ENCODE assay signal across 8 cellular contexts in the genomic region with DNA sequence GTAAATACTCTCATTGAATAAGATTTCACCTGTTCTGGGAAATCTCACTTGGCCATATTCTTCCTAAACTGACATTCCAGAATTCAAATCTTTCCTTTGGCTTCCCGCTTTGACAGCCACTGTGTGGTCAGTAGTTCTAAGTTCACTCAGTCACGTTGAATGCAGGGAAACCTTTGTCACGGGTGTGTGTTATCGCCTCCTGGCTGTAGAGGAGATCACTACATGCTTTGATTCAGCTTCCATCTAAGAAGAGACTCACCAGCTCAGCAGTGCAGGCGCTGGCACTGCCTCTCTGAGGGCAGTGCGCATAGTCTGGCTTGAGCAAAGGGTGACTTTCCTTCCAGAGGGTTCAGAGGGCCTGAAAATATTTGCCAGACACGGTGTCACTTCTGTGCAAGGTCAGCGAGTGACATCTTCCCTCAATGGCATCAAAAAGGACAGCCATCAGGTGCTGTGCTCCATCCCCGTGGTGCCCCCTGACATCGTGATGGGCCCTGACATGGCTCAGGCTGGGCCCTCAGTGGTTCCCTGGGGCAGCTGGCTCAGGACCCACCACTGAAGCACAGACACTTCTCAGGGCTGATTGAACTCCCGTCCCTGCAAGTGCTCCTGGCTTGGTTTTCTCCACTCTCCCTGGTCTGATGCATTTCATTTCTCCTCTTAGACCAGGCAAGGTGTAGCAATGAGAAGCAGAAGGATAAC.
A peak's percentile ranks its signal among the peaks of the same experiment; 100 is the strongest.
DNase-seq lines count a peak whose midpoint lies in the region; ATAC-seq and TF ChIP-seq lines count a peak whose summit lies in the region.

No MANE protein-coding gene starts in this region.

- H3K36me3 ChIP-seq in Loucy (ENCODE audit: insufficient read depth, low read length) (no peaks in the 10 kb centered on the region), esophagus squamous epithelium (no peaks in the 10 kb centered on the region)

- intact Hi-C loops in esophagus squamous epithelium (cut with DNase I), result no loop called here

- DNase-seq in esophagus squamous epithelium (lab: John Stamatoyannopoulos, UW) (no peak), renal cortical epithelial cell (ENCODE audit: low read depth) (peak; percentile 45), NCI-H1105 treated with DMSO at 0.1 percent for 48 hours (lab: John Stamatoyannopoulos, UW) (no peak), DMS114 treated with DMSO at 0.1 percent for 48 hours (lab: John Stamatoyannopoulos, UW; ENCODE audit: unreplicated experiment) (no peak), superior temporal gyrus (ENCODE audit: extremely low spot score) (no peak)

- H3K4me3 ChIP-seq in Loucy (ENCODE audit: low read length, poor library complexity, severe bottlenecking) (no peak overlapping the region), esophagus squamous epithelium (no peak overlapping the region)

- H3K27me3 ChIP-seq in Loucy (ENCODE audit: insufficient read depth, low read length, poor library complexity, severe bottlenecking) (no peaks in the 10 kb centered on the region), esophagus squamous epithelium (no peaks in the 10 kb centered on the region)

- H2AFZ ChIP-seq in Loucy (ENCODE audit: low read length), result no peak overlapping the region

- 66 to 76% methylated on average over 8 to 9 of the region's 11 CpGs for WGBS in esophagus squamous epithelium, 2 donors

- no peak overlapping the region for H3K4me2 ChIP-seq in Loucy (ENCODE audit: low read depth, low read length, poor library complexity, severe bottlenecking)

- peak overlapping the region; percentile 13 to 70 (median 64) for H3K27ac ChIP-seq in esophagus squamous epithelium

- H3K9me3 ChIP-seq in Loucy (ENCODE audit: insufficient read depth, low read depth, low read length) (no peaks in the 10 kb centered on the region), esophagus squamous epithelium (no peaks in the 10 kb centered on the region)

- no peak overlapping the region for H3K9ac ChIP-seq in Loucy (ENCODE audit: low read depth, low read length, poor library complexity, severe bottlenecking)

- H3K79me2 ChIP-seq in Loucy (ENCODE audit: insufficient read depth, low read length), result no peaks in the 10 kb centered on the region

- ATAC-seq in GM18861 (IDR thresholded peaks at IDR 0.05; ENCODE audit: unreplicated experiment) (peak; percentile 46), GM19324 (IDR thresholded peaks at IDR 0.05; ENCODE audit: low FRiP score, unreplicated experiment) (no peak)

- H3K4me1 ChIP-seq in Loucy (ENCODE audit: insufficient read depth, low read length, poor library complexity, severe bottlenecking) (no peaks in the 10 kb centered on the region), esophagus squamous epithelium (peaks cover 0 to 7% (median 0%) of the 10 kb centered on the region in 3 donors)

- no peaks in the 10 kb centered on the region for H4K20me1 ChIP-seq in Loucy (ENCODE audit: insufficient read depth, low read length, poor library complexity, severe bottlenecking)

- no peak for TF ChIP-seq POLR2A in esophagus squamous epithelium (IDR thresholded peaks at IDR 0.05)

- peak; percentile 60 for TF ChIP-seq CTCF in Loucy (conservative IDR thresholded peaks at IDR 0.05; ENCODE audit: low read length)
- peak in 1 of 6 experiments; percentile 39 for TF ChIP-seq CTCF in esophagus squamous epithelium (IDR thresholded peaks at IDR 0.05)

- H3K9me2 ChIP-seq in Loucy (replicated peaks; ENCODE audit: low read depth, low read length), result no peaks in the 10 kb centered on the region

- no peaks in the 10 kb centered on the region for H3F3A ChIP-seq in Loucy (ENCODE audit: low read depth)
